ENCODE assay signal across 8 cellular contexts in the genomic region with DNA sequence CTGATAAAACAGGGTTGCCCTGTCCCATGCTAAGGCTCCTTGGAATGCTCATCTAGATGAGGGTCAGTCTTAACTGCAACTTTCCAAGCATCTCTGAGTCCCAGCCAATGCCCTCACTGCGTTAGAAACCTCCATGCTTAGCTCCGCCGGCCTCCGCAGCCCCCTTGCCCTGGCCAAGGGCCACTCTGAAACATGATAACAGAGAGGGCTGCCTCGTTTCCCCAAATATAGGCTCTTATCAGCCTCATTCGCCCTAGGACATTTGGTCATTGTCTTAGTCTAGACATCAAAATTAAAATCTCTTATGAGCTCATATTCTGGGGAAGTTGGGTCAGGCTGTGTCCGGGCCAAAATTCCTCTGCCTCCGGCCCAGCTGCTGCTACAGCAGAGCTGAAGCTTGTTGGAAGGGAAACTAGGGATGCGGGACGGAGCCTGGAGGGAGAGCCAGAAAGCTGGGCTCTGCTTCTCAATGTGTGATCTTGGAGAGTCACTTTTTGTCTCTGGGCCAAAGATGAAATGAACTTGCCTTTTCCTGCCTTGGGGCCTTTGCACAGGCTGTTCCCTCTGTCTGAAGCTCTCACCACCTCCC.
DNase-seq lines count a peak whose midpoint lies in the region; ATAC-seq and TF ChIP-seq lines count a peak whose summit lies in the region.

No MANE protein-coding gene starts in this region.

- H3K36me3 ChIP-seq in thoracic aorta = no peaks in the 10 kb centered on the region

- DNase-seq in RPMI7951 (ENCODE audit: low read depth) (peak; percentile 92), fibroblast of gingiva (ENCODE audit: low read depth) (peak; percentile 41), mucosa of gallbladder (ENCODE audit: low spot score) (peak; percentile 62), thoracic aorta (ENCODE audit: low spot score) (no peak), HPDE6-E6E7 (ENCODE audit: extremely low spot score) (no peak), LoVo (ENCODE audit: low spot score) (no peak)
- no peak for DNase-seq in stimulated activated CD4-positive, alpha-beta T cell treated with anti-CD3 and anti-CD28 coated beads, Interleukin-1b, Interleukin-23, amount 100 ng/mL, for 48 hours

- no peaks in the 10 kb centered on the region for H3K27me3 ChIP-seq in thoracic aorta (replicated peaks; ENCODE audit: insufficient read depth)

- H3K4me1 ChIP-seq in thoracic aorta (ENCODE audit: control insufficient read depth in 1 of 2, low read depth in 2 of 2) = peaks cover 2 to 37% of the 10 kb centered on the region in 2 donors

- peak overlapping the region; percentile 82 to 94 for H3K27ac ChIP-seq in thoracic aorta

- ATAC-seq in thoracic aorta (ENCODE audit: insufficient number of reproducible peaks, low FRiP score, low read depth) = peak; percentile 25
- ATAC-seq in HG03095 (IDR thresholded peaks at IDR 0.05; ENCODE audit: unreplicated experiment) = no peak

- no peak for TF ChIP-seq CTCF in thoracic aorta (IDR thresholded peaks at IDR 0.05)

- H3K4me3 ChIP-seq in thoracic aorta = no peak overlapping the region

- H3K9me3 ChIP-seq in thoracic aorta = no peaks in the 10 kb centered on the region

Comparison
In these comparisons a context has a peak if more than half of its experiments do, and no peak if none do; other contexts are left out.
1. DNase-seq: peak in RPMI7951 (single experiment), fibroblast of gingiva (single experiment) and mucosa of gallbladder (single experiment); none in thoracic aorta (single experiment), HPDE6-E6E7 (single experiment), LoVo (single experiment) and stimulated activated CD4-positive, alpha-beta T cell treated with anti-CD3 and anti-CD28 coated beads, Interleukin-1b, Interleukin-23, amount 100 ng/mL, for 48 hours (single experiment).